In genomic region chr3:66279168-66279567, GRCh38 we compare ENCODE assay signal across 23 cellular contexts.
"Had no signal": no experiment of that assay in that cellular context is flagged by ENCODE, and none has a peak within 500 bp of the region (broad histone marks: within the 10 kb centered on the region; RNA-seq: fewer than 3 reads in every experiment).

No MANE protein-coding gene starts in this region.

- H3K27me3 Mint-ChIP-seq: activated naive CD4-positive, alpha-beta T cell treated with anti-CD3 and anti-CD28 coated beads, Interleukin-2, amount 50 U/mL, for 24 hours; memory B cell; type B pancreatic cell had no signal

- ATAC-seq: gastrocnemius medialis, left cardiac atrium had no signal

- DNase-seq: activated gamma-delta T cell treated with Interleukin-2 at 50 U/mL for 16 hours; activated T-cell treated with anti-CD3 and anti-CD28 coated beads, Interleukin-2, amount 50 U/mL, for 1 hour; adrenal gland; central memory CD4-positive, alpha-beta T cell; dorsolateral prefrontal cortex; endodermal cell; esophagus squamous epithelium; gastrocnemius medialis; head of caudate nucleus; islet precursor cell; left cardiac atrium; occipital lobe; retina; spleen; stimulated activated CD4-positive, alpha-beta T cell treated with anti-CD3 and anti-CD28 coated beads, Interleukin-4, amount 100 ng/mL, for 1 hour; stimulated activated naive CD4-positive, alpha-beta T cell treated with Interleukin-2 at 50 U/mL for 16 hours had no signal

- H3K27me3 ChIP-seq: adrenal gland, ascending aorta, dorsolateral prefrontal cortex, esophagus squamous epithelium, gastrocnemius medialis, spleen had no signal

- H3K4me3 Mint-ChIP-seq: activated naive CD4-positive, alpha-beta T cell treated with anti-CD3 and anti-CD28 coated beads, Interleukin-2, amount 50 U/mL, for 24 hours; endodermal cell; memory B cell; neural crest cell; T-helper 2 cell treated with Interferon-gamma antibody and Interleukin-4, amounts not matched to agents 5 μg/mL and 100 μg/mL, for 36 hours; type B pancreatic cell had no signal

- H3K27ac ChIP-seq: adrenal gland, ascending aorta, dorsolateral prefrontal cortex, esophagus squamous epithelium, gastrocnemius medialis, spleen, thoracic aorta had no signal

- H3K36me3 Mint-ChIP-seq: type B pancreatic cell had no signal

- H3K27ac Mint-ChIP-seq: activated naive CD4-positive, alpha-beta T cell treated with anti-CD3 and anti-CD28 coated beads, Interleukin-2, amount 50 U/mL, for 24 hours; endodermal cell; memory B cell; T-helper 2 cell treated with Interferon-gamma antibody and Interleukin-4, amounts not matched to agents 5 μg/mL and 100 μg/mL, for 36 hours; type B pancreatic cell had no signal

- H3K36me3 ChIP-seq: adrenal gland, ascending aorta, esophagus squamous epithelium, gastrocnemius medialis, spleen, thoracic aorta had no signal

- H3K9me3 ChIP-seq: adrenal gland, ascending aorta, esophagus squamous epithelium, gastrocnemius medialis, spleen, thoracic aorta had no signal

- H3K9me3 Mint-ChIP-seq: activated naive CD4-positive, alpha-beta T cell treated with anti-CD3 and anti-CD28 coated beads, Interleukin-2, amount 50 U/mL, for 24 hours; endodermal cell; memory B cell; neural crest cell; T-helper 2 cell treated with Interferon-gamma antibody and Interleukin-4, amounts not matched to agents 5 μg/mL and 100 μg/mL, for 36 hours; type B pancreatic cell had no signal

- H3K4me1 ChIP-seq: adrenal gland, ascending aorta, esophagus squamous epithelium had no signal

- H3K4me3 ChIP-seq: adrenal gland, ascending aorta, esophagus squamous epithelium, gastrocnemius medialis, spleen, thoracic aorta had no signal
